Comparison of ENCODE assay signal across 31 cellular contexts in the genomic region with DNA sequence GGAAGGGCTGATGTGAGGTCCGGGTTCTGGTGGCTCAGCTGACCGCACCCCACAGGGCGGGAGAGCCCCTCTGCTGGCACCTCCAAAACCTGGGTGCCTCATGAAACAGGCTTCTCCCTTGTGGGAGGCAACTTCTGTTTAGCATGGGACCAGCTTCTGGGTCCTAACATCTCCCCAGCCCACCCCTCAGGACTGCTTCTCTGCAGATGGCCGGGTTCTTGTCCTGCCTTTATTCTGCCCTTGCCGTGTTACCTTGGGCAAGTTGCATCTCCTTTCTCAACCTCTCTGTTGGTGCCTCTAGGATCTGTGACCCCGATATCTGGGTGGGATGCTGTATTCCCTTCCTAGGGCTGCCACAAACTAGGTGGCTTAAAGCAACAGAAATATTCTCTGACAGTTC. TPM values are rescaled to one million over a fixed set of nuclear protein-coding genes. Genes with fewer than 3 reads are reported as not detected.
DNase-seq lines count a peak whose midpoint lies in the region; ATAC-seq and TF ChIP-seq lines count a peak whose summit lies in the region.
"Had no signal": no experiment of that assay in that cellular context is flagged by ENCODE, and none has a peak within 500 bp of the region (broad histone marks: within the 10 kb centered on the region; RNA-seq: fewer than 3 reads in every experiment).

No MANE protein-coding gene starts in this region.

- peaks cover 16% of the 10 kb centered on the region for H3K4me1 Mint-ChIP-seq in stimulated activated effector memory CD8-positive, alpha-beta T cell treated with anti-CD3 and anti-CD28 coated beads, Interleukin-12 subunit alpha, Interleukin-12 subunit beta, amount 100 ng/mL, for 72 hours

- H3K27ac Mint-ChIP-seq in stimulated activated effector memory CD8-positive, alpha-beta T cell treated with anti-CD3 and anti-CD28 coated beads, Interleukin-12 subunit alpha, Interleukin-12 subunit beta, amount 100 ng/mL, for 72 hours, result peak overlapping the region; percentile 48

- H3K4me3 Mint-ChIP-seq in stimulated activated effector memory CD8-positive, alpha-beta T cell treated with anti-CD3 and anti-CD28 coated beads, Interleukin-12 subunit alpha, Interleukin-12 subunit beta, amount 100 ng/mL, for 72 hours, result no peak overlapping the region
- H3K4me3 Mint-ChIP-seq: CD4-positive, CD25-positive, alpha-beta regulatory T cell had no signal

- H3K9me3 ChIP-seq in mucosa of descending colon (no peaks in the 10 kb centered on the region), vagina (no peaks in the 10 kb centered on the region)
- H3K9me3 ChIP-seq: BLaER1, SJSA1 had no signal

- ATAC-seq in mucosa of descending colon, result peak; percentile 14
- ATAC-seq in stimulated activated effector memory CD8-positive, alpha-beta T cell treated with anti-CD3 and anti-CD28 coated beads, Interleukin-12 subunit alpha, Interleukin-12 subunit beta, amount 100 ng/mL, for 72 hours, result no peak
- ATAC-seq: GM12878, HCT116 had no signal

- intact Hi-C loops in mucosa of descending colon (cut with DNase I, micrococcal nuclease) (no loop called here), vagina (cut with DNase I) (no loop called here)

- H3K9me3 Mint-ChIP-seq in stimulated activated effector memory CD8-positive, alpha-beta T cell treated with anti-CD3 and anti-CD28 coated beads, Interleukin-12 subunit alpha, Interleukin-12 subunit beta, amount 100 ng/mL, for 72 hours, result no peaks in the 10 kb centered on the region
- H3K9me3 Mint-ChIP-seq: IgD-negative memory B cell had no signal

- DNase-seq in activated effector memory CD4-positive, alpha-beta T cell treated with anti-CD3 and anti-CD28 coated beads, Interleukin-2, amount 50 U/mL, for 16 hours, result peak; percentile 17
- DNase-seq in activated effector memory CD4-positive, alpha-beta T cell treated with Interleukin-2 at 50 U/mL for 16 hours, result no peak
- no peak for DNase-seq in mucosa of descending colon
- peak in 1 of 2 donors; percentile 36 for DNase-seq in stimulated activated effector memory CD8-positive, alpha-beta T cell treated with anti-CD3 and anti-CD28 coated beads, Interleukin-12 subunit alpha, Interleukin-12 subunit beta, amount 100 ng/mL, for 72 hours (ENCODE audit: low spot score in 2 of 2)
- peak; percentile 40 to 49 for DNase-seq in vagina (ENCODE audit: extremely low spot score in 2 of 2)
- no peak for DNase-seq in DMS153 treated with DMSO at 0.1 percent for 48 hours (lab: John Stamatoyannopoulos, UW; ENCODE audit: unreplicated experiment)
- no peak for DNase-seq in DMS 273 (lab: John Stamatoyannopoulos, UW; ENCODE audit: unreplicated experiment)
- no peak for DNase-seq in stimulated activated naive CD4-positive, alpha-beta T cell treated with Interleukin-2 at 50 U/mL for 16 hours (lab: John Stamatoyannopoulos, UW)
- DNase-seq: CD4-positive, CD25-positive, alpha-beta regulatory T cell; DMS53; GDM1; MM.1S; NCI-H1048; NCI-H1417; NCI-H1694; NCI-H2029 treated with DMSO at 0.1 percent for 48 hours; NCI-H526 treated with DMSO at 0.1 percent for 48 hours; PC-9; Right ventricle myocardium superior; RPMI8226 had no signal

- H3K36me3 Mint-ChIP-seq in stimulated activated effector memory CD8-positive, alpha-beta T cell treated with anti-CD3 and anti-CD28 coated beads, Interleukin-12 subunit alpha, Interleukin-12 subunit beta, amount 100 ng/mL, for 72 hours, result no peaks in the 10 kb centered on the region
- H3K36me3 Mint-ChIP-seq: CD4-positive, CD25-positive, alpha-beta regulatory T cell; IgD-negative memory B cell had no signal

- H3K27me3 ChIP-seq in vagina, result no peaks in the 10 kb centered on the region
- H3K27me3 ChIP-seq: BLaER1, SJSA1 had no signal

- TF ChIP-seq CTCF in mucosa of descending colon (IDR thresholded peaks at IDR 0.05) (no peak), vagina (IDR thresholded peaks at IDR 0.05) (no peak)

- H3K36me3 ChIP-seq in mucosa of descending colon (ENCODE audit: low read depth) (no peaks in the 10 kb centered on the region), vagina (no peaks in the 10 kb centered on the region)
- H3K36me3 ChIP-seq: BLaER1, SJSA1 had no signal

- H3K4me1 ChIP-seq in mucosa of descending colon (ENCODE audit: low read depth) (peaks cover 10% of the 10 kb centered on the region), vagina (no peaks in the 10 kb centered on the region)
- H3K4me1 ChIP-seq: SJSA1 had no signal

- no peak for TF ChIP-seq POLR2A in vagina (IDR thresholded peaks at IDR 0.05)

- H3K27ac ChIP-seq in vagina, result no peak overlapping the region
- H3K27ac ChIP-seq: BLaER1, HL-60, KMS-11, PC-9, SJSA1 had no signal

- H3K4me3 ChIP-seq in mucosa of descending colon (no peak overlapping the region), vagina (no peak overlapping the region)
- H3K4me3 ChIP-seq: BLaER1, GM12878, PC-9, SJSA1 had no signal

RNA-seq across cellular contexts. Expression of gene TTC22, which starts 15.0 kb away (rescaled TPM):
- total RNA-seq in mucosa of descending colon (100 to 1,000 TPM in 1 of 3 donors, 10 to 100 TPM in 2; 51.6 to 122 (median 70.8) TPM), vagina (43.5 TPM)
- total RNA-seq: A172, Daoy, H4, NCI-H460, Right ventricle myocardium superior, SJSA1 had no signal

RNA-seq across cellular contexts. Expression of gene PARS2, which starts 51.8 kb away (rescaled TPM):
- 1 to 10 TPM; 6.4 to 8.7 (median 7.2) TPM for total RNA-seq in mucosa of descending colon
- 5.2 TPM for total RNA-seq in vagina

Comparison
In these comparisons a context has a peak if more than half of its experiments do, and no peak if none do; other contexts are left out.
1. DNase-seq: peak in activated effector memory CD4-positive, alpha-beta T cell treated with anti-CD3 and anti-CD28 coated beads, Interleukin-2, amount 50 U/mL, for 16 hours (single experiment) and vagina (2 of 2); none in activated effector memory CD4-positive, alpha-beta T cell treated with Interleukin-2 at 50 U/mL for 16 hours (single experiment), mucosa of descending colon (0 of 3), DMS153 treated with DMSO at 0.1 percent for 48 hours (single experiment), DMS 273 (single experiment) and stimulated activated naive CD4-positive, alpha-beta T cell treated with Interleukin-2 at 50 U/mL for 16 hours (single experiment).